In genomic region chr1:232414100-232414499, GRCh38 we compare ENCODE assay signal across 29 cellular contexts.
"Had no signal": no experiment of that assay in that cellular context is flagged by ENCODE, and none has a peak within 500 bp of the region (broad histone marks: within the 10 kb centered on the region; RNA-seq: fewer than 3 reads in every experiment).

No MANE protein-coding gene starts in this region.

- H3K4me1 ChIP-seq: gastrocnemius medialis, neural progenitor cell, parathyroid adenoma, testis, upper lobe of left lung had no signal

- H3K4me1 Mint-ChIP-seq: memory B cell; mesothelial cell of epicardium; naive B cell; stimulated activated memory B cell treated with anti-CD40 and anti-IgM and Interleukin-4, amounts not matched to agents 10 μg/mL and 1 μg/mL and 100 μg/mL, for 72 hours had no signal

- H3K27ac Mint-ChIP-seq: memory B cell; mesothelial cell of epicardium; naive B cell; natural killer cell treated with Interleukin-12 subunit alpha and Interleukin-12 subunit beta and Interleukin-15 and Interleukin-18, amount 100 ng/mL, for 72 hours; neural progenitor cell; stimulated activated memory B cell treated with anti-CD40 and anti-IgM and Interleukin-4, amounts not matched to agents 10 μg/mL and 1 μg/mL and 100 μg/mL, for 72 hours had no signal

- H3K9ac ChIP-seq: neural progenitor cell, parathyroid adenoma had no signal

- H3K36me3 Mint-ChIP-seq: memory B cell; naive B cell; natural killer cell treated with Interleukin-12 subunit alpha and Interleukin-12 subunit beta and Interleukin-15 and Interleukin-18, amount 100 ng/mL, for 72 hours; stimulated activated memory B cell treated with anti-CD40 and anti-IgM and Interleukin-4, amounts not matched to agents 10 μg/mL and 1 μg/mL and 100 μg/mL, for 72 hours had no signal

- H3K9me3 Mint-ChIP-seq: memory B cell; natural killer cell treated with Interleukin-12 subunit alpha and Interleukin-12 subunit beta and Interleukin-15 and Interleukin-18, amount 100 ng/mL, for 72 hours; stimulated activated memory B cell treated with anti-CD40 and anti-IgM and Interleukin-4, amounts not matched to agents 10 μg/mL and 1 μg/mL and 100 μg/mL, for 72 hours had no signal

- ATAC-seq: esophagus mucosa; gastrocnemius medialis; left colon; mucosa of descending colon; sciatic nerve; stimulated activated memory B cell treated with anti-CD40 and anti-IgM and Interleukin-4, amounts not matched to agents 10 μg/mL and 1 μg/mL and 100 μg/mL, for 72 hours; stimulated activated naive CD8-positive, alpha-beta T cell treated with anti-CD3 and anti-CD28 coated beads, Interleukin-15, Interleukin-2, amounts not matched to agents 100 U/mL and 50 U/mL, for 24 hours had no signal

- H3K4me3 Mint-ChIP-seq: memory B cell; mesothelial cell of epicardium; naive B cell; natural killer cell treated with Interleukin-12 subunit alpha and Interleukin-12 subunit beta and Interleukin-15 and Interleukin-18, amount 100 ng/mL, for 72 hours; neural progenitor cell; stimulated activated memory B cell treated with anti-CD40 and anti-IgM and Interleukin-4, amounts not matched to agents 10 μg/mL and 1 μg/mL and 100 μg/mL, for 72 hours had no signal

- DNase-seq: cerebellar nuclear complex; cortex of kidney; effector CD4-positive, alpha-beta T cell; foreskin fibroblast; gastrocnemius medialis; head of caudate nucleus; hippocampal formation; left colon; mucosa of descending colon; naive B cell; stimulated activated CD4-positive, alpha-beta T cell treated with anti-CD3 and anti-CD28 coated beads, Interleukin-2, amount 100 ng/mL, for 24 hours; stimulated activated CD4-positive, alpha-beta T cell treated with anti-CD3 and anti-CD28 coated beads, Interleukin-4, amount 100 ng/mL, for 24 hours; stimulated activated naive CD8-positive, alpha-beta T cell treated with anti-CD3 and anti-CD28 coated beads, Interleukin-15, Interleukin-2, amounts not matched to agents 100 U/mL and 50 U/mL, for 24 hours; substantia nigra; testis; tibial artery; upper lobe of left lung had no signal

- H3K79me2 ChIP-seq: parathyroid adenoma had no signal

- H3K27me3 ChIP-seq: gastrocnemius medialis, neural progenitor cell, testis, tibial artery, upper lobe of left lung had no signal

- H3K9me3 ChIP-seq: gastrocnemius medialis, testis had no signal

- H3K27ac ChIP-seq: epithelial cell of prostate, gastrocnemius medialis, neural progenitor cell, parathyroid adenoma, testis, tibial artery, upper lobe of left lung had no signal

- H3K4me3 ChIP-seq: gastrocnemius medialis, lung, mucosa of descending colon, neural progenitor cell, smooth muscle cell, testis, tibial artery, upper lobe of left lung had no signal

- H3K27me3 Mint-ChIP-seq: progenitor cell of endocrine pancreas had no signal

- H3K4me2 ChIP-seq: neural progenitor cell, smooth muscle cell had no signal
